Comparison of ENCODE assay signal across 22 cellular contexts in genomic region chr20:61115627-61116026, GRCh38.
DNase-seq lines count a peak whose midpoint lies in the region; ATAC-seq and TF ChIP-seq lines count a peak whose summit lies in the region.
"Had no signal": no experiment of that assay in that cellular context is flagged by ENCODE, and none has a peak within 500 bp of the region (broad histone marks: within the 10 kb centered on the region; RNA-seq: fewer than 3 reads in every experiment).

No MANE protein-coding gene starts in this region.

- peaks cover 8% of the 10 kb centered on the region for H3K4me1 ChIP-seq in left ventricle myocardium inferior
- H3K4me1 ChIP-seq in H9 (ENCODE audit: insufficient read depth, low read length) = no peaks in the 10 kb centered on the region
- H3K4me1 ChIP-seq: adrenal gland, vagina had no signal

- H3K4me1 Mint-ChIP-seq in H9 = peaks cover 12% of the 10 kb centered on the region in 2 experiments

- H3K56ac ChIP-seq in H9 (ENCODE audit: insufficient read length, low read depth, low read length) = no peak overlapping the region

- no peak overlapping the region for H2BK12ac ChIP-seq in H9 (ENCODE audit: insufficient read length, low read depth, low read length)

- H4K5ac ChIP-seq in H9 (ENCODE audit: insufficient read length, low read depth, low read length) = no peak overlapping the region

- H3K4me3 ChIP-seq in left ventricle myocardium inferior = no peak overlapping the region
- H3K4me3 ChIP-seq: adrenal gland, vagina had no signal

- no peak overlapping the region for H3K23ac ChIP-seq in H9 (ENCODE audit: insufficient read length, low read depth, low read length)

- no peak overlapping the region for H4K91ac ChIP-seq in H9 (ENCODE audit: insufficient read length, low read depth, low read length)

- no peaks in the 10 kb centered on the region; a peak in 1 of 7 replicates for H3K36me3 Mint-ChIP-seq in H9 (ENCODE audit: insufficient read depth in 1 of 3, low read depth in 3 of 3)
- H3K36me3 Mint-ChIP-seq: CD4-positive, alpha-beta memory T cell had no signal

- H2BK20ac ChIP-seq in H9 (ENCODE audit: low read depth, low read length, poor library complexity, severe bottlenecking) = no peak overlapping the region

- no peak overlapping the region for H3K4ac ChIP-seq in H9 (ENCODE audit: low read depth, low read length)

- no peak overlapping the region for H3K9ac ChIP-seq in H9 (ENCODE audit: extremely low read depth, insufficient read length, low read length)

- no peak overlapping the region for H2BK5ac ChIP-seq in H9 (ENCODE audit: insufficient read length, low read length)

- ATAC-seq in GM21423 (IDR thresholded peaks at IDR 0.05; ENCODE audit: unreplicated experiment) = no peak

- no peak overlapping the region for H2BK15ac ChIP-seq in H9 (ENCODE audit: low read depth, low read length)

- H3K9me3 ChIP-seq in left ventricle myocardium inferior (replicated peaks) (no peaks in the 10 kb centered on the region), H9 (ENCODE audit: control insufficient read depth, low read depth, low read length) (no peaks in the 10 kb centered on the region)
- H3K9me3 ChIP-seq: adrenal gland, vagina had no signal

- H3K27me3 Mint-ChIP-seq in H9 (ENCODE audit: low read depth) = peaks cover 74% of the 10 kb centered on the region
- H3K27me3 Mint-ChIP-seq: activated CD4-positive, alpha-beta T cell treated with anti-CD3 and anti-CD28 coated beads, Interleukin-2, amount 10 ng/mL, durations not matched to agents 24 days and 14 days had no signal

- no CpG with 5 or more reads among the region's 5 CpGs for WGBS in H9 (ENCODE audit: extremely low coverage, insufficient read length, low lambda C conversion rate)

- intact Hi-C loops in left ventricle myocardium inferior (cut with micrococcal nuclease) = no loop called here

- DNase-seq in activated effector memory CD4-positive, alpha-beta T cell treated with anti-CD3 and anti-CD28 coated beads, Interleukin-2, amount 50 U/mL, for 16 hours = peak; percentile 43
- no peak for DNase-seq in activated effector memory CD4-positive, alpha-beta T cell treated with Interleukin-2 at 50 U/mL for 16 hours
- DNase-seq in NCI-H774 (lab: John Stamatoyannopoulos, UW) = peak; percentile 60
- DNase-seq in left ventricle myocardium inferior = peak; percentile 48
- DNase-seq in HK-2 (ENCODE audit: unreplicated experiment) = no peak
- no peak for DNase-seq in H9
- no peak for DNase-seq in stimulated activated CD4-positive, alpha-beta T cell treated with anti-CD3 and anti-CD28 coated beads, Interleukin-4, amount 100 ng/mL, for 1 hour
- DNase-seq: activated CD4-positive, alpha-beta T cell treated with anti-CD3 and anti-CD28 coated beads, Interleukin-2, amount 10 ng/mL, durations not matched to agents 24 days and 14 days; activated naive CD4-positive, alpha-beta T cell treated with anti-CD3 and anti-CD28 coated beads for 36 hours; activated T-cell treated with anti-CD3 and anti-CD28 coated beads, Interleukin-2, amount 50 U/mL, for 48 hours; adrenal gland; CD4-positive, alpha-beta memory T cell; DMS 273 treated with DMSO at 0.1 percent for 48 hours; kidney glomerular epithelial cell; NCI-H2081 treated with DMSO at 0.1 percent for 48 hours; NK-92 treated with Interleukin-12 subunit alpha and Interleukin-12 subunit beta, amount 100 ng/mL, for 24 hours; stimulated activated CD4-positive, alpha-beta T cell treated with anti-CD3 and anti-CD28 coated beads, Interleukin-15, amount 100 ng/mL, for 24 hours; stimulated activated naive CD4-positive, alpha-beta T cell treated with Interleukin-2 at 50 U/mL for 16 hours; SW 1271; T1000 had no signal

- H3K36me3 ChIP-seq in left ventricle myocardium inferior = no peaks in the 10 kb centered on the region
- H3K36me3 ChIP-seq: adrenal gland, vagina had no signal

- H3K23me2 ChIP-seq in H9 (ENCODE audit: insufficient read length, low read depth, low read length, poor library complexity, severe bottlenecking) = no peaks in the 10 kb centered on the region

- no peaks in the 10 kb centered on the region for H4K20me1 ChIP-seq in H9 (ENCODE audit: control insufficient read depth, insufficient read depth, insufficient read length)

- H3K79me2 ChIP-seq in H9 (ENCODE audit: insufficient read depth, low read length) = no peaks in the 10 kb centered on the region

- H3K18ac ChIP-seq in H9 (ENCODE audit: insufficient read length, low read depth, low read length) = no peak overlapping the region

- H3K4me3 Mint-ChIP-seq in H9 = no peak overlapping the region
- H3K4me3 Mint-ChIP-seq: activated CD4-positive, alpha-beta T cell treated with anti-CD3 and anti-CD28 coated beads, Interleukin-2, amount 10 ng/mL, durations not matched to agents 24 days and 14 days; activated naive CD4-positive, alpha-beta T cell treated with anti-CD3 and anti-CD28 coated beads for 36 hours; CD4-positive, alpha-beta memory T cell had no signal

- H3T11ph ChIP-seq in H9 (ENCODE audit: low read length) = no peak overlapping the region

- H4K8ac ChIP-seq in H9 (replicated peaks; ENCODE audit: insufficient read length, low read depth, low read length) = no peak overlapping the region

- H3K4me2 ChIP-seq in H9 (ENCODE audit: insufficient read depth, insufficient read length, low read length) = no peak overlapping the region

- TF ChIP-seq CTCF in left ventricle myocardium inferior (IDR thresholded peaks at IDR 0.05; ENCODE audit: borderline replicate concordance) = no peak
- no peak for TF ChIP-seq CTCF in H9 (conservative IDR thresholded peaks at IDR 0.05)

- H3K9me3 Mint-ChIP-seq in H9 = no peaks in the 10 kb centered on the region
- H3K9me3 Mint-ChIP-seq: activated CD4-positive, alpha-beta T cell treated with anti-CD3 and anti-CD28 coated beads, Interleukin-2, amount 10 ng/mL, durations not matched to agents 24 days and 14 days; activated naive CD4-positive, alpha-beta T cell treated with anti-CD3 and anti-CD28 coated beads for 36 hours; CD4-positive, alpha-beta memory T cell had no signal

- H3K79me1 ChIP-seq in H9 (ENCODE audit: insufficient read depth, low read depth, low read length, poor library complexity, severe bottlenecking) = no peaks in the 10 kb centered on the region

- no peak overlapping the region for H2AK5ac ChIP-seq in H9 (ENCODE audit: insufficient read length, low read length)

- H3K27me3 ChIP-seq in left ventricle myocardium inferior (ENCODE audit: low read depth) = peaks cover 8% of the 10 kb centered on the region
- H3K27me3 ChIP-seq in H9 (ENCODE audit: insufficient read depth, low read length) = no peaks in the 10 kb centered on the region; the same call in 1 of the 2 replicates
- H3K27me3 ChIP-seq: adrenal gland, vagina had no signal

- no peak overlapping the region for H3K27ac Mint-ChIP-seq in H9
- H3K27ac Mint-ChIP-seq: activated CD4-positive, alpha-beta T cell treated with anti-CD3 and anti-CD28 coated beads, Interleukin-2, amount 10 ng/mL, durations not matched to agents 24 days and 14 days; activated naive CD4-positive, alpha-beta T cell treated with anti-CD3 and anti-CD28 coated beads for 36 hours; CD4-positive, alpha-beta memory T cell had no signal

- no peak overlapping the region for H3K14ac ChIP-seq in H9 (ENCODE audit: insufficient read depth, low read length)

- no peak overlapping the region for H3K27ac ChIP-seq in left ventricle myocardium inferior (replicated peaks)
- H3K27ac ChIP-seq in H9 (ENCODE audit: insufficient read length, low read depth, low read length) = no peak overlapping the region
- H3K27ac ChIP-seq: adrenal gland, vagina had no signal

- no peak overlapping the region for H2BK120ac ChIP-seq in H9 (ENCODE audit: low read depth, low read length, poor library complexity, severe bottlenecking)

- H2AFZ ChIP-seq in H9 (ENCODE audit: low read length) = no peak overlapping the region

Comparison
In these comparisons a context has a peak if more than half of its experiments do, and no peak if none do; other contexts are left out.
1. DNase-seq: peak in activated effector memory CD4-positive, alpha-beta T cell treated with anti-CD3 and anti-CD28 coated beads, Interleukin-2, amount 50 U/mL, for 16 hours (single experiment), NCI-H774 (single experiment) and left ventricle myocardium inferior (single experiment); none in activated effector memory CD4-positive, alpha-beta T cell treated with Interleukin-2 at 50 U/mL for 16 hours (single experiment), HK-2 (single experiment), H9 (single experiment) and stimulated activated CD4-positive, alpha-beta T cell treated with anti-CD3 and anti-CD28 coated beads, Interleukin-4, amount 100 ng/mL, for 1 hour (single experiment).